In the genomic region with DNA sequence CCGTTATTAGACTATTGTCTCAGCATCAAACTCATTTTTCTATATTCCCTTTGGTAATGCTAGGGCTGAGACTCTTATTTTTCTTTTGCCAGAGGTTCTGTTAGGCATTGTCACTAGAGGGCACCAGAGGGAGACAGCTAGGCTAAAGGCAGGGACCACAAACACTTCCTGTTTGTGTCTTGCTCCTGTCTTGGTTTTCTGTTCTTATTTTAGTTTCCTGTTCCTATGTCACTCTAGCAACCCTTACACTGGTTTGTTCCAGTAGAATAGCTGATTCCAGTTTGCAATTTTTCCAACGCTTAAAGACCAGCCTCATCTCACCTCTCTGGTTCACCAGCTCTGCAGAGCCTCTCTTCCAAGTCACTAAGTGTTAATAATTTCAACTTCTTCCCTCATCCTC, we compare ENCODE assay signal across 8 cellular contexts.
A peak's percentile ranks its signal among the peaks of the same experiment; 100 is the strongest.
DNase-seq lines count a peak whose midpoint lies in the region; ATAC-seq, FAIRE-seq and TF ChIP-seq lines count a peak whose summit lies in the region.

No MANE protein-coding gene starts in this region.

- no peaks in the 10 kb centered on the region for H3K27me3 ChIP-seq in pancreas

- DNase-seq in G401 (ENCODE audit: low spot score) (peak; percentile 56), HS-5 (ENCODE audit: low read depth) (peak; percentile 26), NOMO-1 treated with dmso at 0.1 percent for 144 hours (lab: John Stamatoyannopoulos, UW; ENCODE audit: unreplicated experiment) (peak; percentile 68), activated T-helper 1 cell treated with Interleukin-2 at 50 U/mL for 16 hours (ENCODE audit: low read depth) (peak; percentile 4), fibroblast of villous mesenchyme (ENCODE audit: low read depth) (peak; percentile 60), pancreas (peak in 3 of 6 donors; percentile 61 to 75 (median 70)), mesenteric fat pad (ENCODE audit: low spot score) (no peak)

- no peaks in the 10 kb centered on the region for H3K36me3 ChIP-seq in pancreas

- in situ Hi-C loops in G401 (cut with HindIII; ENCODE audit: low sequenced_read_pairs): no loop called here

- no peak overlapping the region for H3K4me3 ChIP-seq in fibroblast of villous mesenchyme (ENCODE audit: low read depth, low read length)
- no peak overlapping the region for H3K4me3 ChIP-seq in pancreas

- WGBS in pancreas, 2 donors: 29 to 52% methylated on average over 2 of the region's 2 CpGs

- H3K9me3 ChIP-seq in pancreas: no peaks in the 10 kb centered on the region

- intact Hi-C loops in pancreas (cut with DNase I): loop anchor here in 1 of 3 donors (5.0 kb wide), 1 partner anchor 281 kb away; no protein-coding TSS in a partner anchor

- ATAC-seq in GM21528 (IDR thresholded peaks at IDR 0.05; ENCODE audit: low FRiP score, unreplicated experiment): peak; percentile 99
- ATAC-seq in pancreas: peak; percentile 88 to 99 (median 98)

- H3K4me1 ChIP-seq in pancreas: peaks cover 0 to 9% (median 0%) of the 10 kb centered on the region in 3 donors

- TF ChIP-seq CTCF in fibroblast of villous mesenchyme (IDR thresholded peaks at IDR 0.05; ENCODE audit: insufficient read depth, low read depth, low read length) (peak; percentile 81), pancreas (IDR thresholded peaks at IDR 0.05) (peak; percentile 49 to 86 (median 82))

- peak; percentile 77 for FAIRE-seq in pancreas (lab: Jason Lieb, UNC)

- H3K27ac ChIP-seq in pancreas: peak overlapping the region in 1 of 4 donors; percentile 36
